Comparison of ENCODE assay signal across 15 cellular contexts in genomic region chr3:66438045-66438444, GRCh38.
A peak's percentile ranks its signal among the peaks of the same experiment; 100 is the strongest.
DNase-seq lines count a peak whose midpoint lies in the region; ATAC-seq and TF ChIP-seq lines count a peak whose summit lies in the region.
"Had no signal": no experiment of that assay in that cellular context is flagged by ENCODE, and none has a peak within 500 bp of the region (broad histone marks: within the 10 kb centered on the region; RNA-seq: fewer than 3 reads in every experiment).

No MANE protein-coding gene starts in this region.

- peaks cover 31% of the 10 kb centered on the region for H4K20me1 ChIP-seq in GM23338 (replicated peaks; ENCODE audit: insufficient read depth)

- no peak for DNase-seq in GM23338 (ENCODE audit: low spot score)
- no peak for DNase-seq in WTC11 (ENCODE audit: low spot score)
- no peak for DNase-seq in neural crest cell (ENCODE audit: low read depth, low spot score)
- DNase-seq in 8988T: no peak
- DNase-seq in heart right ventricle: no peak
- DNase-seq: DMS79, H7, HFFc6, NCI-H1417 treated with DMSO at 0.1 percent for 48 hours, NCI-H2227 treated with DMSO at 0.1 percent for 48 hours, NCI-H774, SJCRH30 had no signal

- CTCF ChIA-PET in WTC11 (lab: Charles Lee): no interaction called here

- H3K4me1 Mint-ChIP-seq in GM23338: peaks cover 84% of the 10 kb centered on the region
- peaks cover 92% of the 10 kb centered on the region for H3K4me1 Mint-ChIP-seq in WTC11
- H3K4me1 Mint-ChIP-seq in neural crest cell: peaks cover 81% of the 10 kb centered on the region

- H3K36me3 Mint-ChIP-seq in GM23338 (ENCODE audit: low read depth): peaks cover 64% of the 10 kb centered on the region
- peaks cover 30% of the 10 kb centered on the region for H3K36me3 Mint-ChIP-seq in WTC11
- peaks cover 20% of the 10 kb centered on the region for H3K36me3 Mint-ChIP-seq in neural crest cell (ENCODE audit: low read depth)

- peaks cover 17% of the 10 kb centered on the region for H3K27me3 Mint-ChIP-seq in GM23338 (ENCODE audit: insufficient read depth, low read depth, poor library complexity)
- no peaks in the 10 kb centered on the region for H3K27me3 Mint-ChIP-seq in WTC11 (ENCODE audit: low read depth)
- H3K27me3 Mint-ChIP-seq in neural crest cell (ENCODE audit: low read depth): no peaks in the 10 kb centered on the region

- peaks cover 89% of the 10 kb centered on the region for H3K79me2 ChIP-seq in GM23338 (replicated peaks; ENCODE audit: insufficient read depth)

- H3K36me3 ChIP-seq in GM23338 (ENCODE audit: insufficient read depth): no peaks in the 10 kb centered on the region; the same call in 1 of the 2 replicates
- peaks cover 4 to 9% of the 10 kb centered on the region in 2 donors for H3K36me3 ChIP-seq in stomach smooth muscle (ENCODE audit: control insufficient read depth in 2 of 2, insufficient read depth in 2 of 2, low read length in 2 of 2)
- H3K36me3 ChIP-seq in heart right ventricle: no peaks in the 10 kb centered on the region
- H3K36me3 ChIP-seq: SJCRH30 had no signal

- intact Hi-C loops in heart right ventricle (cut with DNase I): no loop called here

- peak overlapping the region; percentile 50; the same call in 1 of the 2 replicates for H3K27ac Mint-ChIP-seq in GM23338
- H3K27ac Mint-ChIP-seq in WTC11: peak overlapping the region; percentile 77; the same call in 1 of the 2 replicates
- peak overlapping the region; percentile 20 for H3K27ac Mint-ChIP-seq in neural crest cell (ENCODE audit: unreplicated experiment)
- H3K27ac Mint-ChIP-seq: HFFc6 had no signal

- H3K9me2 ChIP-seq in GM23338 (ENCODE audit: insufficient read depth): peaks cover 4% of the 10 kb centered on the region; the same call in 1 of the 2 replicates

- peaks cover 12% of the 10 kb centered on the region; the same call in 1 of the 2 replicates for H3F3A ChIP-seq in GM23338 (replicated peaks; ENCODE audit: low read depth)

- H3K4me2 ChIP-seq in GM23338: no peak overlapping the region
- H3K4me2 ChIP-seq: KMS-11 had no signal

- H3K4me3 Mint-ChIP-seq in GM23338: no peak overlapping the region
- H3K4me3 Mint-ChIP-seq in WTC11: no peak overlapping the region
- no peak overlapping the region for H3K4me3 Mint-ChIP-seq in neural crest cell
- H3K4me3 Mint-ChIP-seq: HFFc6 had no signal

- no peak overlapping the region for H3K9ac ChIP-seq in stomach smooth muscle (ENCODE audit: low read length in 2 of 2)
- H3K9ac ChIP-seq: KMS-11 had no signal

- TF ChIP-seq CTCF in GM23338 (conservative IDR thresholded peaks at IDR 0.05; ENCODE audit: low read depth in 2 of 2) (no peak), WTC11 (IDR thresholded peaks at IDR 0.05) (no peak), neural crest cell (conservative IDR thresholded peaks at IDR 0.05) (no peak), heart right ventricle (IDR thresholded peaks at IDR 0.05) (no peak)

- WGBS in heart right ventricle, 2 donors: 98% methylated on average over 4 of the region's 4 CpGs

- H3K27me3 ChIP-seq in GM23338 (ENCODE audit: insufficient read depth) (no peaks in the 10 kb centered on the region), stomach smooth muscle (ENCODE audit: control insufficient read depth in 1 of 2, insufficient read depth in 2 of 2, low read length in 2 of 2) (no peaks in the 10 kb centered on the region), heart right ventricle (no peaks in the 10 kb centered on the region)
- H3K27me3 ChIP-seq: SJCRH30 had no signal

- H3K4me1 ChIP-seq in GM23338 (ENCODE audit: insufficient read depth) (peaks cover 64% of the 10 kb centered on the region), stomach smooth muscle (ENCODE audit: control insufficient read depth, insufficient read depth, low read length) (peaks cover 82% of the 10 kb centered on the region), heart right ventricle (peaks cover 26 to 98% (median 73%) of the 10 kb centered on the region in 9 donors)

- H3K9me3 Mint-ChIP-seq in GM23338 (no peaks in the 10 kb centered on the region), WTC11 (no peaks in the 10 kb centered on the region), neural crest cell (no peaks in the 10 kb centered on the region)
- H3K9me3 Mint-ChIP-seq: HFFc6 had no signal

- ATAC-seq in GM23338: no peak
- ATAC-seq in WTC11: no peak
- ATAC-seq in HG03439 (IDR thresholded peaks at IDR 0.05; ENCODE audit: unreplicated experiment): no peak
- ATAC-seq in heart right ventricle: no peak

- H3K9me3 ChIP-seq in stomach smooth muscle (ENCODE audit: control insufficient read depth in 2 of 2, low read length in 2 of 2) (no peaks in the 10 kb centered on the region), heart right ventricle (no peaks in the 10 kb centered on the region)
- H3K9me3 ChIP-seq: SJCRH30 had no signal

- no peak overlapping the region for H3K4me3 ChIP-seq in GM23338
- H3K4me3 ChIP-seq in stomach smooth muscle (ENCODE audit: low read length in 2 of 2): peak overlapping the region in 1 of 2 donors; percentile 1
- H3K4me3 ChIP-seq in heart right ventricle: no peak overlapping the region
- H3K4me3 ChIP-seq: SJCRH30 had no signal

- H2AFZ ChIP-seq in GM23338: no peak overlapping the region

- no peak overlapping the region for H3K27ac ChIP-seq in GM23338 (ENCODE audit: low read depth)
- peak overlapping the region; percentile 55 for H3K27ac ChIP-seq in stomach smooth muscle (ENCODE audit: low read length)
- no peak overlapping the region for H3K27ac ChIP-seq in heart right ventricle
- H3K27ac ChIP-seq: KMS-11, SJCRH30 had no signal

- POLR2A ChIA-PET in WTC11 (lab: Charles Lee): no interaction called here

TF ChIP-seq in GM23338, 12 proteins besides CTCF, POLR2A, EP300 and RAD21 (continues in another document):
- TF ChIP-seq EZH2phosphoT487 (IDR thresholded peaks at IDR 0.05; ENCODE audit: unreplicated experiment): no peak
- TF ChIP-seq STAT1 (IDR thresholded peaks at IDR 0.05; ENCODE audit: unreplicated experiment): no peak
- no peak for TF ChIP-seq POLR2AphosphoS5 (IDR thresholded peaks at IDR 0.05; ENCODE audit: low read depth)
- TF ChIP-seq JUNB (IDR thresholded peaks at IDR 0.05; ENCODE audit: unreplicated experiment): no peak
- TF ChIP-seq CREB1 (CRISPR knock-in tag; IDR thresholded peaks at IDR 0.05; ENCODE audit: low read depth): no peak
- TF ChIP-seq NANOG (IDR thresholded peaks at IDR 0.05; ENCODE audit: borderline replicate concordance): no peak
- no peak for TF ChIP-seq REST (IDR thresholded peaks at IDR 0.05; ENCODE audit: unreplicated experiment)

TF ChIP-seq in WTC11, 78 proteins besides CTCF, POLR2A, EP300 and RAD21:
- no peak for TF ChIP-seq PREB (CRISPR knock-in tag; IDR thresholded peaks at IDR 0.05; ENCODE audit: borderline replicate concordance)
- TF ChIP-seq ZNF263 (CRISPR knock-in tag; IDR thresholded peaks at IDR 0.05; ENCODE audit: low read depth): no peak
- no peak for TF ChIP-seq SOX15 (CRISPR knock-in tag; IDR thresholded peaks at IDR 0.05)
- no peak for TF ChIP-seq ATF6 (CRISPR knock-in tag; IDR thresholded peaks at IDR 0.05)
- TF ChIP-seq MXD4 (CRISPR knock-in tag; IDR thresholded peaks at IDR 0.05; ENCODE audit: borderline replicate concordance): no peak
- no peak for TF ChIP-seq ZMAT4 (CRISPR knock-in tag; IDR thresholded peaks at IDR 0.05)
- TF ChIP-seq ZSCAN18 (CRISPR knock-in tag; IDR thresholded peaks at IDR 0.05): no peak
- no peak for TF ChIP-seq GRHL2 (CRISPR knock-in tag; IDR thresholded peaks at IDR 0.05; ENCODE audit: insufficient replicate concordance, severe bottlenecking)
- no peak for TF ChIP-seq ETV6 (CRISPR knock-in tag; IDR thresholded peaks at IDR 0.05)
- no peak for TF ChIP-seq SP1 (CRISPR knock-in tag; conservative IDR thresholded peaks at IDR 0.05)
- no peak for TF ChIP-seq IRF2 (CRISPR knock-in tag; IDR thresholded peaks at IDR 0.05; ENCODE audit: borderline replicate concordance, low read depth)

Comparison
In these comparisons a context has a peak if more than half of its experiments do, and no peak if none do; other contexts are left out.
1. H3K27ac Mint-ChIP-seq: peak in every context shown above with its lines; median percentile 77 in WTC11; 50 in GM23338; 20 in neural crest cell.